3 cellular contexts compared by ENCODE assay signal in the genomic region with DNA sequence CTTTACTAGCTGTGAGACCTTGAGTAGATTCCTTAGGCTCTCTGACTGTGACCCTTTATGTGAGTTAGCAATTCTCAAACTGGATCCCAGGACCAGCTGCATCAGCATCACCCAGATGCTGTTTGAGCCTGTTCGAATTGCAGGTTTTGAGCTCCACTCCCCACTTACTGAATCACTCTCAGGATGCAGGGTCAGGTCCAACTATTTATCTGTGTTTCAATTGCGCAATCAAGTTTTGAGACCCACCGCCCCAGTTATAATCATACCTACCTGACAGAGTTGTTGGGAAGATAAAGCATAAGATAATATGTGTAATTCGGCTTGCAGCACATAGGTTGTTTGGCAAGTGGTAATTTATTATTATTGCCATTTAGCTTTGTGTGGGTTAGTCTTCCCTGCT.
A peak's percentile ranks its signal among the peaks of the same experiment; 100 is the strongest.
TF ChIP-seq lines count a peak whose summit lies in the region.

No MANE protein-coding gene starts in this region.

TF ChIP-seq in HepG2, 621 proteins besides CTCF, POLR2A, EP300 and RAD21:
- peak; percentile 68; the same call in 1 of the 2 replicates for TF ChIP-seq CEBPB (IDR thresholded peaks at IDR 0.05; ENCODE audit: borderline replicate concordance, low read depth, low read length)
- TF ChIP-seq, protein P1, sequence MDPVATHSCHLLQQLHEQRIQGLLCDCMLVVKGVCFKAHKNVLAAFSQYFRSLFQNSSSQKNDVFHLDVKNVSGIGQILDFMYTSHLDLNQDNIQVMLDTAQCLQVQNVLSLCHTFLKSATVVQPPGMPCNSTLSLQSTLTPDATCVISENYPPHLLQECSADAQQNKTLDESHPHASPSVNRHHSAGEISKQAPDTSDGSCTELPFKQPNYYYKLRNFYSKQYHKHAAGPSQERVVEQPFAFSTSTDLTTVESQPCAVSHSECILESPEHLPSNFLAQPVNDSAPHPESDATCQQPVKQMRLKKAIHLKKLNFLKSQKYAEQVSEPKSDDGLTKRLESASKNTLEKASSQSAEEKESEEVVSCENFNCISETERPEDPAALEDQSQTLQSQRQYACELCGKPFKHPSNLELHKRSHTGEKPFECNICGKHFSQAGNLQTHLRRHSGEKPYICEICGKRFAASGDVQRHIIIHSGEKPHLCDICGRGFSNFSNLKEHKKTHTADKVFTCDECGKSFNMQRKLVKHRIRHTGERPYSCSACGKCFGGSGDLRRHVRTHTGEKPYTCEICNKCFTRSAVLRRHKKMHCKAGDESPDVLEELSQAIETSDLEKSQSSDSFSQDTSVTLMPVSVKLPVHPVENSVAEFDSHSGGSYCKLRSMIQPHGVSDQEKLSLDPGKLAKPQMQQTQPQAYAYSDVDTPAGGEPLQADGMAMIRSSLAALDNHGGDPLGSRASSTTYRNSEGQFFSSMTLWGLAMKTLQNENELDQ (CRISPR knock-in tag; IDR thresholded peaks at IDR 0.05; ENCODE audit: borderline replicate concordance) = no peak

TF ChIP-seq in IMR-90, 13 proteins besides CTCF, POLR2A, EP300 and RAD21:
- TF ChIP-seq RCOR1 (IDR thresholded peaks at IDR 0.05; ENCODE audit: insufficient replicate concordance, low read length) (no peak), MAZ (IDR thresholded peaks at IDR 0.05; ENCODE audit: borderline replicate concordance, low read depth, low read length) (no peak), SMC3 (IDR thresholded peaks at IDR 0.05; ENCODE audit: low read depth, low read length) (no peak), CEBPB (IDR thresholded peaks at IDR 0.05; ENCODE audit: low read depth, low read length) (peak; percentile 92)

TF ChIP-seq in K562, 482 proteins besides CTCF, POLR2A, EP300 and RAD21:
- TF ChIP-seq CEBPB (tag; IDR thresholded peaks at IDR 0.05) (peak; percentile 59; the same call in 1 of the 2 replicates), ZNF274 (IDR thresholded peaks at IDR 0.05; ENCODE audit: borderline replicate concordance, low read depth, low read length) (no peak), RBM17 (IDR thresholded peaks at IDR 0.05; ENCODE audit: borderline replicate concordance, low read depth, low read length) (no peak), CEBPG (CRISPR knock-in tag; IDR thresholded peaks at IDR 0.05) (no peak), CEBPG (tag; conservative IDR thresholded peaks at IDR 0.05 in 1 of 2, IDR thresholded peaks at IDR 0.05 in 1 of 2) (peak; percentile 23 to 76; a peak in 2 of 4 replicates), TAF7 (tag; IDR thresholded peaks at IDR 0.05) (no peak), DACH1 (IDR thresholded peaks at IDR 0.05; ENCODE audit: partially characterized antibody) (no peak), HSF4 (CRISPR knock-in tag; IDR thresholded peaks at IDR 0.05; ENCODE audit: borderline replicate concordance) (no peak)
- TF ChIP-seq, protein P2, sequence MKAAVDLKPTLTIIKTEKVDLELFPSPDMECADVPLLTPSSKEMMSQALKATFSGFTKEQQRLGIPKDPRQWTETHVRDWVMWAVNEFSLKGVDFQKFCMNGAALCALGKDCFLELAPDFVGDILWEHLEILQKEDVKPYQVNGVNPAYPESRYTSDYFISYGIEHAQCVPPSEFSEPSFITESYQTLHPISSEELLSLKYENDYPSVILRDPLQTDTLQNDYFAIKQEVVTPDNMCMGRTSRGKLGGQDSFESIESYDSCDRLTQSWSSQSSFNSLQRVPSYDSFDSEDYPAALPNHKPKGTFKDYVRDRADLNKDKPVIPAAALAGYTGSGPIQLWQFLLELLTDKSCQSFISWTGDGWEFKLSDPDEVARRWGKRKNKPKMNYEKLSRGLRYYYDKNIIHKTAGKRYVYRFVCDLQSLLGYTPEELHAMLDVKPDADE (conservative IDR thresholded peaks at IDR 0.05; ENCODE audit: control insufficient read depth, low read depth, low read length) = no peak
- TF ChIP-seq, protein P3, sequence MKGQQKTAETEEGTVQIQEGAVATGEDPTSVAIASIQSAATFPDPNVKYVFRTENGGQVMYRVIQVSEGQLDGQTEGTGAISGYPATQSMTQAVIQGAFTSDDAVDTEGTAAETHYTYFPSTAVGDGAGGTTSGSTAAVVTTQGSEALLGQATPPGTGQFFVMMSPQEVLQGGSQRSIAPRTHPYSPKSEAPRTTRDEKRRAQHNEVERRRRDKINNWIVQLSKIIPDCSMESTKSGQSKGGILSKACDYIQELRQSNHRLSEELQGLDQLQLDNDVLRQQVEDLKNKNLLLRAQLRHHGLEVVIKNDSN (CRISPR knock-in tag; IDR thresholded peaks at IDR 0.05) = no peak
- TF ChIP-seq, protein P4, sequence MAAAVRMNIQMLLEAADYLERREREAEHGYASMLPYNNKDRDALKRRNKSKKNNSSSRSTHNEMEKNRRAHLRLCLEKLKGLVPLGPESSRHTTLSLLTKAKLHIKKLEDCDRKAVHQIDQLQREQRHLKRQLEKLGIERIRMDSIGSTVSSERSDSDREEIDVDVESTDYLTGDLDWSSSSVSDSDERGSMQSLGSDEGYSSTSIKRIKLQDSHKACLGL (CRISPR knock-in tag; IDR thresholded peaks at IDR 0.05; ENCODE audit: borderline replicate concordance, poor library complexity, severe bottlenecking) = no peak
